1 cellular context compared by ENCODE assay signal in genomic region chr10:129966831-129967578, GRCh38.
TF ChIP-seq lines count a peak whose summit lies in the region.

No MANE protein-coding gene starts in this region.

TF ChIP-seq in endothelial cell of umbilical vein, 7 proteins besides CTCF, POLR2A, EP300 and RAD21:
- TF ChIP-seq MAX (IDR thresholded peaks at IDR 0.05; ENCODE audit: insufficient read depth, insufficient read length) (no peak), GATA2 (IDR thresholded peaks at IDR 0.05; ENCODE audit: insufficient read depth, insufficient read length, low read depth, low read length) (no peak), FOS (IDR thresholded peaks at IDR 0.05; ENCODE audit: borderline replicate concordance, insufficient read depth, low read length) (no peak), EZH2 (IDR thresholded peaks at IDR 0.05; ENCODE audit: borderline replicate concordance, low read depth, low read length, severe bottlenecking) (peak; percentile 87), POLR2AphosphoS5 (IDR thresholded peaks at IDR 0.05; ENCODE audit: insufficient read depth, low read depth, low read length) (no peak)
